Comparison of ENCODE assay signal across 8 cellular contexts in the genomic region with DNA sequence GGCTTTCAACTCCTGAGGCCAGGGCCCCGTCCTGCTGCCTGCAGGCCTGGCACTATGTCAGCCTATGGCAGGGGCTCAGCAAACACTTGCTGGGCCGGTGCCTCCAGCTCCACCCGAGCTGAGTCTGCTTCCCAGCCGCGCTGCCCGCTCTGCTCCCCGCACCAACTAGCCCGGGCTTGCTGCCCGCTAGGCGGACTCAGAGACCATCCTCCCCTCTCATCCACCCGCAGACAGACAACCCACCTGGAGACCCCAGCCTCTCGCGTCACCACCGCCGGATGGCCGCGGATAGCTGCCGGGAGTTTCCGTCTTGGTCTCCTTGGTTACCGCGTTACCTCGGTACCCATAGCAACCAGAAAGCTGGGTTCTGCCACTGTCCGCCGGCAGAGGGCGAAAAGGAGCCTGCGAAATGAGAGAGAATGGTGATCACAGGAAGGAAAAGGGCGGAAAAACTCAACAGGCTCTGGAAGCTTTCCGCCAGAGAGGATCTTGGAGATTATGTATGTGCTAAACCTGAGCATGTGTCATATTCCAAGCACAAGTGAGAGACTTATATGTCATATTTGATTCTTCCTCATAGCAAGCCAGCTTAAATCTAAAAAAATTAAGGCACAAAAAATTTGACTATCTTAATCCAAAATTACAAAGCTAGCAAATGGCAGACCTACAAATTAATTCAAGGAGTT. TPM values are rescaled to one million over a fixed set of nuclear protein-coding genes. Genes with fewer than 3 reads are reported as not detected.
DNase-seq lines count a peak whose midpoint lies in the region; ATAC-seq and TF ChIP-seq lines count a peak whose summit lies in the region.

A gene with protein sequence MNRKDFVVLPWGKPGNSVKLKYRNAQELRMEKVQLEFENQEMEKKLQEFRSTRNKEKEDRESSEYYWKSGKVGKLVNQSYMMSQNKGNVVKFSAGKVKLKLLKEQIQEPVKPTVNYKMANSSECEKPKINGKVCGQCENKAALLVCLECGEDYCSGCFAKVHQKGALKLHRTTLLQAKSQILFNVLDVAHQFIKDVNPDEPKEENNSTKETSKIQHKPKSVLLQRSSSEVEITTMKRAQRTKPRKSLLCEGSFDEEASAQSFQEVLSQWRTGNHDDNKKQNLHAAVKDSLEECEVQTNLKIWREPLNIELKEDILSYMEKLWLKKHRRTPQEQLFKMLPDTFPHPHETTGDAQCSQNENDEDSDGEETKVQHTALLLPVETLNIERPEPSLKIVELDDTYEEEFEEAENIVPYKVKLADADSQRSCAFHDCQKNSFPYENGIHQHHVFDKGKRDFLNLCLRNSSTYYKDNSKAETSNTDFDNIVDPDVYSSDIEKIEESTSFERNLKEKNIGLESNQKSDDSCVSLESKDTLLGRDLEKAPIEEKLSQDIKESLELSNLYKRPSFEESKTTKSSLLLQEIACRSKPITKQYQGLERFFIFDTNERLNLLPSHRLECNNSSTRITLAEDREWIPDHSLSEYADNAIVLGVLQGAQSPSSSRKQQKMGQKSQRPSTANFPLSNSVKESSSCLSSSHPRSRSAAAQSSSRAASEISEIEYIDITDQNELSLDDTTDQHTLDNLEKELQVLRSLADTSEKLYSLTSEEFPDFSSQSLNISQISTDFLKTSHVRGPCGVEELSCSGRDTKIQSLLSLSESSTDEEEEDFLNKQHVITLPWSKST (minus strand): TSS at position 294 of the 686 bp plus-strand sequence. CDS start 7,396 bp downstream, outside the sequence.

- ATAC-seq in GM19452 (IDR thresholded peaks at IDR 0.05; ENCODE audit: unreplicated experiment) (peak; percentile 100), HG03571 (IDR thresholded peaks at IDR 0.05; ENCODE audit: unreplicated experiment) (peak; percentile 100)

- peak; percentile 97 for TF ChIP-seq CTCF in C4-2B (conservative IDR thresholded peaks at IDR 0.05)

- H3K36me3 Mint-ChIP-seq in activated CD4-positive, alpha-beta memory T cell treated with anti-CD3 and anti-CD28 coated beads for 36 hours, result no peaks in the 10 kb centered on the region

- H3K27me3 Mint-ChIP-seq in activated CD4-positive, alpha-beta memory T cell treated with anti-CD3 and anti-CD28 coated beads for 36 hours, result peaks cover 8% of the 10 kb centered on the region

- no peak within 1 kb of the TSS for H3K27ac ChIP-seq in C4-2B

- intact Hi-C loops in activated CD4-positive, alpha-beta memory T cell treated with anti-CD3 and anti-CD28 coated beads for 36 hours (cut with micrococcal nuclease), result loop anchor here (1.0 to 2.0 kb wide), 3 partner anchors 304 to 502 kb away; a partner anchor contains a TSS

- peaks cover 8% of the 10 kb centered on the region for H3K4me1 Mint-ChIP-seq in activated CD4-positive, alpha-beta memory T cell treated with anti-CD3 and anti-CD28 coated beads for 36 hours (ENCODE audit: low read depth)

- peak within 1 kb of the TSS; percentile 77 for H3K4me3 Mint-ChIP-seq in activated CD4-positive, alpha-beta memory T cell treated with anti-CD3 and anti-CD28 coated beads for 36 hours

- DNase-seq in NCI-H774 (lab: John Stamatoyannopoulos, UW) (peak; percentile 83), lung microvascular endothelial cell (ENCODE audit: low read depth in 2 of 2) (peak; percentile 77)
- DNase-seq in activated CD4-positive, alpha-beta memory T cell treated with anti-CD3 and anti-CD28 coated beads for 36 hours, result peak; percentile 89
- peak; percentile 75 for DNase-seq in effector CD8-positive, alpha-beta T cell (lab: John Stamatoyannopoulos, UW)
- DNase-seq in stimulated activated CD4-positive, alpha-beta T cell treated with anti-CD3 and anti-CD28 coated beads, TNF-alpha, amount 100 ng/mL, for 48 hours (ENCODE audit: low read depth in 3 of 3), result peak; percentile 65 to 69 (median 66)

- no peak within 1 kb of the TSS for H3K27ac Mint-ChIP-seq in activated CD4-positive, alpha-beta memory T cell treated with anti-CD3 and anti-CD28 coated beads for 36 hours

- CTCF ChIA-PET in activated CD4-positive, alpha-beta memory T cell treated with anti-CD3 and anti-CD28 coated beads for 36 hours (lab: Charles Lee), result interaction anchor here (0.7 to 5.0 kb wide), 27 partner anchors 8 to 978 kb away, joined by 3 to 40 read pairs (median 4); a partner anchor contains a TSS

- no peaks in the 10 kb centered on the region for H3K9me3 Mint-ChIP-seq in activated CD4-positive, alpha-beta memory T cell treated with anti-CD3 and anti-CD28 coated beads for 36 hours

- POLR2A ChIA-PET in activated CD4-positive, alpha-beta memory T cell treated with anti-CD3 and anti-CD28 coated beads for 36 hours (lab: Charles Lee), result interaction anchor here (0.5 to 0.6 kb wide), 2 partner anchors 137 to 1416 kb away, joined by 3 read pairs; no protein-coding TSS in a partner anchor

RNA-seq across cellular contexts. Expression of the gene that starts here (rescaled TPM):
- not detected for total RNA-seq in activated CD4-positive, alpha-beta memory T cell treated with anti-CD3 and anti-CD28 coated beads for 36 hours
- not detected in 2 replicates for total RNA-seq in lung microvascular endothelial cell

Comparison
In these comparisons a context has a peak if more than half of its experiments do, and no peak if none do; other contexts are left out.
1. Peak in DNase-seq in activated CD4-positive, alpha-beta memory T cell treated with anti-CD3 and anti-CD28 coated beads for 36 hours; RNA of the gene not detected or under 1 TPM.
2. Peak in DNase-seq in lung microvascular endothelial cell; RNA of the gene not detected or under 1 TPM.